8 cellular contexts compared by ENCODE assay signal in the genomic region with DNA sequence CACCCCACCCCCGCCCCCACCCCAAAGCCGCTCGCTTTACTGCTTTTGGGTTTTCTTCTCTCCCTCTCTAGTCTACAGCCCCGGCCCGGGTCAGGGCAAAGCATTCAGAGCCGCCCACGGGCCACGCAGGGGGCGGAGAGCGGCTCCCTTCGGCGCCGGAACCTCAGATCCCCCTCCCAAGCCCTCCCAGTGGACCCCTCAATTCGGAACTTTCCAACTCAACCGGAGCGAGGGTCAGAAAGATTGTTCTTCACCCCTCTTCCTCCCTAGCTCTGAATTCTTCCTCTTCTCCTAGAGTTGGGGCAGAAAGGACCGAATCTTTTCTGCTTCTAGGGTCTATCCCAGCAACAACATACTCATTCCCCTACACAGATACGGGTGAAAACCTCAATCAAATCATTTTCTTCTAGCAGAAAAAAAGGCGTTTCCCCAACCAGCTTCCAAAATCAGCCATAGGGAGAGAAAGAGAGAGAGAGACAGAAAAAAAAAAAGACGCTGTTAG. TPM values are rescaled to one million over a fixed set of nuclear protein-coding genes. Genes with fewer than 3 reads are reported as not detected.
DNase-seq lines count a peak whose midpoint lies in the region; TF ChIP-seq lines count a peak whose summit lies in the region.

No MANE protein-coding gene starts in this region.

- peaks cover 83 to 91% (median 89%) of the 10 kb centered on the region in 3 donors for H3K27me3 Mint-ChIP-seq in CD14-positive monocyte (ENCODE audit: low read depth in 3 of 3)
- no peaks in the 10 kb centered on the region for H3K27me3 Mint-ChIP-seq in mesothelial cell of epicardium (ENCODE audit: low read depth)

- TF ChIP-seq CTCF in CD14-positive monocyte (IDR thresholded peaks at IDR 0.05), result no peak
- TF ChIP-seq CTCF in brain microvascular endothelial cell (IDR thresholded peaks at IDR 0.05; ENCODE audit: low read depth, low read length, missing control alignments), result no peak
- no peak for TF ChIP-seq CTCF in mesothelial cell of epicardium (IDR thresholded peaks at IDR 0.05; ENCODE audit: unreplicated experiment)

- peaks cover 9% of the 10 kb centered on the region for H3K4me1 ChIP-seq in thymus (ENCODE audit: control insufficient read depth, insufficient read depth, low read length)

- H3K4me1 Mint-ChIP-seq in CD14-positive monocyte (peaks cover 62% of the 10 kb centered on the region), mesothelial cell of epicardium (peaks cover 74% of the 10 kb centered on the region)

- H3K27ac ChIP-seq in KOPT-K1 (ENCODE audit: low read depth, low read length, poor library complexity, severe bottlenecking) (peak overlapping the region; percentile 47), brain microvascular endothelial cell (no peak overlapping the region), thymus (ENCODE audit: low read depth) (peak overlapping the region; percentile 82)

- H3K27ac Mint-ChIP-seq in CD14-positive monocyte, result peak overlapping the region in 5 of 7 donors; percentile 2 to 76 (median 46)
- H3K27ac Mint-ChIP-seq in mesothelial cell of epicardium, result peak overlapping the region; percentile 99

- H3K4me3 ChIP-seq in brain microvascular endothelial cell (ENCODE audit: low read depth, low read length) (peak overlapping the region; percentile 75), thymus (ENCODE audit: low read length) (peak overlapping the region; percentile 60)

- H3K27me3 ChIP-seq in brain microvascular endothelial cell (replicated peaks) (peaks cover 87% of the 10 kb centered on the region), thymus (ENCODE audit: control insufficient read depth, insufficient read depth) (peaks cover 20% of the 10 kb centered on the region)

- H3K36me3 Mint-ChIP-seq in CD14-positive monocyte (peaks cover 5 to 17% of the 10 kb centered on the region in 2 donors), mesothelial cell of epicardium (peaks cover 13% of the 10 kb centered on the region)

- DNase-seq in CD14-positive monocyte (ENCODE audit: low spot score) (no peak), brain microvascular endothelial cell (no peak), mesothelial cell of epicardium (ENCODE audit: low spot score in 2 of 2, unreplicated experiment in 2 of 2) (no peak), NCI-H128 (lab: John Stamatoyannopoulos, UW; ENCODE audit: unreplicated experiment) (no peak), cerebellar nuclear complex (lab: John Stamatoyannopoulos, UW) (no peak), NCI-H2029 treated with DMSO at 0.1 percent for 48 hours (lab: John Stamatoyannopoulos, UW) (no peak)

- H3K4me3 Mint-ChIP-seq in CD14-positive monocyte (peak overlapping the region; percentile 81 to 92), mesothelial cell of epicardium (peak overlapping the region; percentile 91)

- 2% methylated on average over 20 of the region's 20 CpGs for WGBS in thymus

- in situ Hi-C loops in brain microvascular endothelial cell (cut with HindIII; ENCODE audit: low pct_ligation_motif_present, low sequenced_read_pairs), result no loop called here

- H3K36me3 ChIP-seq in KOPT-K1 (ENCODE audit: insufficient read depth, low read length) (no peaks in the 10 kb centered on the region), brain microvascular endothelial cell (replicated peaks) (no peaks in the 10 kb centered on the region), thymus (ENCODE audit: control insufficient read depth, insufficient read depth) (no peaks in the 10 kb centered on the region)

- H3K9me3 ChIP-seq in KOPT-K1 (ENCODE audit: insufficient read depth, low read length, poor library complexity, severe bottlenecking), result no peaks in the 10 kb centered on the region
- H3K9me3 ChIP-seq in thymus (ENCODE audit: control insufficient read depth), result no peaks in the 10 kb centered on the region

- H3K9me3 Mint-ChIP-seq in CD14-positive monocyte, result peaks cover 0 to 30% (median 18%) of the 10 kb centered on the region in 7 donors
- no peaks in the 10 kb centered on the region for H3K9me3 Mint-ChIP-seq in mesothelial cell of epicardium

- intact Hi-C loops in CD14-positive monocyte (cut with micrococcal nuclease), result no loop called here

RNA-seq across cellular contexts. Expression of gene HOXB2, which starts 1.0 kb away (rescaled TPM):
- polyA plus RNA-seq in CD14-positive monocyte (1 to 10 TPM; 1.6 to 3.8 TPM), thymus (11.1 TPM)
- total RNA-seq in mesothelial cell of epicardium, result 46.6 to 47.2 TPM (median 46.7 TPM) in 3 replicates

RNA-seq across cellular contexts. Expression of gene HOXB1, which starts 13.1 kb away (rescaled TPM):
- not detected for polyA plus RNA-seq in CD14-positive monocyte
- total RNA-seq in mesothelial cell of epicardium, result 0.24 to 0.43 TPM (median 0.25 TPM) in 3 replicates
- polyA plus RNA-seq in thymus, result 0.11 TPM

RNA-seq across cellular contexts. Expression of gene HOXB4, which starts 34.2 kb away (rescaled TPM):
- polyA plus RNA-seq in CD14-positive monocyte (not detected), thymus (1.5 TPM)
- total RNA-seq in mesothelial cell of epicardium, result 34.2 to 39.2 TPM (median 34.4 TPM) in 3 replicates

RNA-seq across cellular contexts. Expression of gene HOXB3, which starts 46.1 kb away (rescaled TPM):
- not detected for polyA plus RNA-seq in CD14-positive monocyte
- total RNA-seq in mesothelial cell of epicardium, result 282 to 303 TPM (median 282 TPM) in 3 replicates
- polyA plus RNA-seq in thymus, result 3.3 TPM

RNA-seq across cellular contexts. Expression of gene HOXB5, which starts 49.7 kb away (rescaled TPM):
- polyA plus RNA-seq in CD14-positive monocyte, result not detected
- 28.6 to 32.4 TPM (median 31.1 TPM) in 3 replicates for total RNA-seq in mesothelial cell of epicardium
- 0.16 TPM for polyA plus RNA-seq in thymus
